8 cellular contexts compared by ENCODE assay signal in the genomic region with DNA sequence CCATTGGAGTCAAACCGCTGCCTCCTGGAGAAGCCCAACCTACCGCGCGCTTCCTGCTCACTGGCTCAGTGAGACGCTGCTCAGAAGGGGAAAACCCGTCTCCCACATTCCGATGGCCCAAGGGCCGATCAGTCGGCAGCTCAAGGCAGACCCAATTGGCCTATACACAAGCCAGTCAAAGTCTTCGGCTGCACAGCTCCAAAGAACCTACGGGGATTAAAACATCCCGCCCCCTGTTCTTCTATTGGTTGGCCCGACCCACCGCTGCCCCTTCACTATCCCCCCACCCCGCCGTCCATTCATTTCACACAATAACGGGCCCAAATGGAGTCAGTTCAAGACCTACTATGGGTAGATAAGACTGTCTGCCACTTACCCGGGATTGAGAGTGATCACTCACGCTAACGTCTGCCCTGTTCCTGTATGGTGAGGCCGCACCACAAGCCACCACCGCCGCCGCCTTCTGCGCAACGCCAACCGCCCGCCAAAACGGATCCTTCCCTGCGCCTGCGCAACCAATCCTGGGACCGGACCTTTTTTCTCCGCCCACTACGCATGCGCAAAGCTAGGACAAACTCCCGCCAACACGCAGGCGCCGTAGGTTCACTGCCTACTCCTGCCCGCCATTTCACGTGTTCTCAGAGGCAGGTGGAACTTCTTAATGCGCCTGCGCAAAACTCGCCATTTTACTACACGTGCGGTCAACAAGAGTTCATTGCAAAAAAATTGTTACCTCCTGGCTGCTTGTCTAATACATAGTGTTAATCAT. TPM values are rescaled to one million over a fixed set of nuclear protein-coding genes. Genes with fewer than 3 reads are reported as not detected.
A peak's percentile ranks its signal among the peaks of the same experiment; 100 is the strongest.
DNase-seq lines count a peak whose midpoint lies in the region; ATAC-seq, FAIRE-seq and TF ChIP-seq lines count a peak whose summit lies in the region.

A gene (minus strand): TSS at position 491 of the 769 bp plus-strand sequence. CDS start 22,472 bp downstream, outside the sequence.

- H4K20me1 ChIP-seq in hepatocyte (ENCODE audit: insufficient read depth, poor library complexity, severe bottlenecking), result peaks cover 36% of the 10 kb centered on the region

- 1% methylated on average over 44 of the region's 46 CpGs for WGBS in hepatocyte (ENCODE audit: low lambda C conversion rate, missing lambda C conversion rate)

- peak within 1 kb of the TSS; percentile 94 for H3K4me2 ChIP-seq in hepatocyte

- TF ChIP-seq CTCF in astrocyte of the cerebellum (IDR thresholded peaks at IDR 0.05; ENCODE audit: low read depth, low read length, missing control alignments) (no peak), hepatocyte (IDR thresholded peaks at IDR 0.05; ENCODE audit: poor library complexity) (no peak), D721Med (IDR thresholded peaks at IDR 0.05; ENCODE audit: insufficient read depth, missing control alignments) (no peak)

- FAIRE-seq in GM18507 (lab: Jason Lieb, UNC) (no peak), D721Med (lab: Jason Lieb, UNC) (no peak)

- no peaks in the 10 kb centered on the region for H3K9me3 ChIP-seq in hepatocyte (ENCODE audit: low read depth)

- H3K27me3 Mint-ChIP-seq in T-helper 2 cell treated with Interferon-gamma antibody and Interleukin-4, amounts not matched to agents 5 μg/mL and 100 μg/mL, for 36 hours (ENCODE audit: low read depth), result no peaks in the 10 kb centered on the region

- no peaks in the 10 kb centered on the region for H3K9me2 ChIP-seq in hepatocyte (replicated peaks; ENCODE audit: insufficient read depth)

- no peak within 1 kb of the TSS for H3K4me3 Mint-ChIP-seq in T-helper 2 cell treated with Interferon-gamma antibody and Interleukin-4, amounts not matched to agents 5 μg/mL and 100 μg/mL, for 36 hours

- H3K79me2 ChIP-seq in hepatocyte, result peaks cover 79% of the 10 kb centered on the region

- peaks cover 51% of the 10 kb centered on the region for H3K4me1 Mint-ChIP-seq in T-helper 2 cell treated with Interferon-gamma antibody and Interleukin-4, amounts not matched to agents 5 μg/mL and 100 μg/mL, for 36 hours (ENCODE audit: low read depth)

- DNase-seq in GM18507 (ENCODE audit: extremely low spot score, insufficient read length, low read depth) (peak; percentile 89), NCI-H1930 (lab: John Stamatoyannopoulos, UW) (peak; percentile 98 to 99), astrocyte of the cerebellum (ENCODE audit: low read depth) (peak; percentile 100), hepatocyte (ENCODE audit: low spot score) (peak; percentile 100), renal cortical epithelial cell (ENCODE audit: low read depth) (peak; percentile 100), D721Med (ENCODE audit: insufficient read length, low spot score) (no peak)
- peak; percentile 99 for DNase-seq in T-helper 2 cell treated with Interferon-gamma antibody and Interleukin-4, amounts not matched to agents 5 μg/mL and 100 μg/mL, for 36 hours (ENCODE audit: low spot score)

- peaks cover 26% of the 10 kb centered on the region for H3K36me3 Mint-ChIP-seq in T-helper 2 cell treated with Interferon-gamma antibody and Interleukin-4, amounts not matched to agents 5 μg/mL and 100 μg/mL, for 36 hours (ENCODE audit: low read depth)

- H3K9me3 Mint-ChIP-seq in T-helper 2 cell treated with Interferon-gamma antibody and Interleukin-4, amounts not matched to agents 5 μg/mL and 100 μg/mL, for 36 hours, result no peaks in the 10 kb centered on the region

- H3K36me3 ChIP-seq in hepatocyte (replicated peaks; ENCODE audit: insufficient read depth, low read depth), result no peaks in the 10 kb centered on the region

- H3K4me3 ChIP-seq in astrocyte of the cerebellum (ENCODE audit: low read depth, low read length) (peak within 1 kb of the TSS; percentile 95), hepatocyte (peak within 1 kb of the TSS; percentile 58)

- ATAC-seq in HG02973 (IDR thresholded peaks at IDR 0.05; ENCODE audit: unreplicated experiment), result peak; percentile 69

- in situ Hi-C loops in astrocyte of the cerebellum (cut with HindIII; ENCODE audit: low sequenced_read_pairs), result no loop called here

- no peaks in the 10 kb centered on the region for H3K27me3 ChIP-seq in hepatocyte

- H2AFZ ChIP-seq in hepatocyte, result peak within 1 kb of the TSS; percentile 3

- peak within 1 kb of the TSS; percentile 92 for H3K27ac ChIP-seq in hepatocyte

- no peak within 1 kb of the TSS for H3K27ac Mint-ChIP-seq in T-helper 2 cell treated with Interferon-gamma antibody and Interleukin-4, amounts not matched to agents 5 μg/mL and 100 μg/mL, for 36 hours

- peaks cover 31% of the 10 kb centered on the region for H3K4me1 ChIP-seq in hepatocyte (ENCODE audit: insufficient read depth)

RNA-seq across cellular contexts. Expression of the gene that starts here (rescaled TPM):
- 58.2 and 60.1 TPM in 2 replicates for total RNA-seq in hepatocyte
- polyA plus RNA-seq in hepatocyte, result 21.9 and 23.3 TPM in 2 replicates
- 35.4 and 97.5 TPM in 2 replicates for total RNA-seq in renal cortical epithelial cell
